In genomic region chr11:117597083-117597482, GRCh38 we compare ENCODE assay signal across 8 cellular contexts.
DNase-seq lines count a peak whose midpoint lies in the region; ATAC-seq and TF ChIP-seq lines count a peak whose summit lies in the region.

No MANE protein-coding gene starts in this region.

- DNase-seq in AG10803 (ENCODE audit: low read depth) (peak; percentile 18), HuH-7 (ENCODE audit: low spot score) (peak; percentile 41), activated T-cell treated with anti-CD3 and anti-CD28 coated beads for 48 hours (ENCODE audit: low read depth) (peak; percentile 21), iPS-NIHi7 (ENCODE audit: extremely low spot score) (peak; percentile 77), DMS114 treated with DMSO at 0.1 percent for 48 hours (lab: John Stamatoyannopoulos, UW; ENCODE audit: unreplicated experiment) (no peak)

- ATAC-seq in HG03135 (IDR thresholded peaks at IDR 0.05; ENCODE audit: unreplicated experiment) (no peak), HG02884 (IDR thresholded peaks at IDR 0.05; ENCODE audit: unreplicated experiment) (no peak), GM19463 (IDR thresholded peaks at IDR 0.05; ENCODE audit: unreplicated experiment) (no peak)

- no peak for TF ChIP-seq CTCF in AG10803 (conservative IDR thresholded peaks at IDR 0.05; ENCODE audit: low read length)

- H3K4me3 ChIP-seq in AG10803 (ENCODE audit: low read length): no peak overlapping the region
